1 cellular context compared by ENCODE assay signal in the genomic region with DNA sequence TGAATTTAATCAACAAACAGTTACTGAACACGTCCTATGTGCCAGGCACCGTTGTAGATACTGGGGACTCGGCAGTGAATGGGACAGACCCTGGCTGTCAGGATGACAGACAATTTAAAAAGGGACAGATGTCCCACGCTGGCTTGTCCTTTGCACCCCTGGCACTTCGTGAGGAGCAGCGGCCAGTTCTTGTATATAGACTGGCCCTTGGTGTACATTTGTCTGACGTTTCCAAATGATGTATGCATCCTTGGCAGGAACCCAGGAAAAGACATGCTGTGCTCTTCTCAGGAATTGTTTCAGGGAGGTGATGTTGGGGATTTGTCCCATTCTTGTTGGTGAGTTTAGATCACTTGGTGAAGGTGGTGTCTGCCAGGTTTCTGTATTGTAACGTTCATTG.
TF ChIP-seq lines count a peak whose summit lies in the region.

No MANE protein-coding gene starts in this region.

TF ChIP-seq in SK-N-SH treated with all-trans-retinoic acid at 6 μM for 48 hours, 23 proteins besides CTCF, POLR2A, EP300 and RAD21 (continued from another document):
- TF ChIP-seq, protein P1, sequence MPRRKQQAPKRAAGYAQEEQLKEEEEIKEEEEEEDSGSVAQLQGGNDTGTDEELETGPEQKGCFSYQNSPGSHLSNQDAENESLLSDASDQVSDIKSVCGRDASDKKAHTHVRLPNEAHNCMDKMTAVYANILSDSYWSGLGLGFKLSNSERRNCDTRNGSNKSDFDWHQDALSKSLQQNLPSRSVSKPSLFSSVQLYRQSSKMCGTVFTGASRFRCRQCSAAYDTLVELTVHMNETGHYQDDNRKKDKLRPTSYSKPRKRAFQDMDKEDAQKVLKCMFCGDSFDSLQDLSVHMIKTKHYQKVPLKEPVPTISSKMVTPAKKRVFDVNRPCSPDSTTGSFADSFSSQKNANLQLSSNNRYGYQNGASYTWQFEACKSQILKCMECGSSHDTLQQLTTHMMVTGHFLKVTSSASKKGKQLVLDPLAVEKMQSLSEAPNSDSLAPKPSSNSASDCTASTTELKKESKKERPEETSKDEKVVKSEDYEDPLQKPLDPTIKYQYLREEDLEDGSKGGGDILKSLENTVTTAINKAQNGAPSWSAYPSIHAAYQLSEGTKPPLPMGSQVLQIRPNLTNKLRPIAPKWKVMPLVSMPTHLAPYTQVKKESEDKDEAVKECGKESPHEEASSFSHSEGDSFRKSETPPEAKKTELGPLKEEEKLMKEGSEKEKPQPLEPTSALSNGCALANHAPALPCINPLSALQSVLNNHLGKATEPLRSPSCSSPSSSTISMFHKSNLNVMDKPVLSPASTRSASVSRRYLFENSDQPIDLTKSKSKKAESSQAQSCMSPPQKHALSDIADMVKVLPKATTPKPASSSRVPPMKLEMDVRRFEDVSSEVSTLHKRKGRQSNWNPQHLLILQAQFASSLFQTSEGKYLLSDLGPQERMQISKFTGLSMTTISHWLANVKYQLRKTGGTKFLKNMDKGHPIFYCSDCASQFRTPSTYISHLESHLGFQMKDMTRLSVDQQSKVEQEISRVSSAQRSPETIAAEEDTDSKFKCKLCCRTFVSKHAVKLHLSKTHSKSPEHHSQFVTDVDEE (CRISPR knock-in tag; IDR thresholded peaks at IDR 0.05) = no peak
- no peak for TF ChIP-seq CSDC2 (CRISPR knock-in tag; IDR thresholded peaks at IDR 0.05)
- TF ChIP-seq, protein P2, sequence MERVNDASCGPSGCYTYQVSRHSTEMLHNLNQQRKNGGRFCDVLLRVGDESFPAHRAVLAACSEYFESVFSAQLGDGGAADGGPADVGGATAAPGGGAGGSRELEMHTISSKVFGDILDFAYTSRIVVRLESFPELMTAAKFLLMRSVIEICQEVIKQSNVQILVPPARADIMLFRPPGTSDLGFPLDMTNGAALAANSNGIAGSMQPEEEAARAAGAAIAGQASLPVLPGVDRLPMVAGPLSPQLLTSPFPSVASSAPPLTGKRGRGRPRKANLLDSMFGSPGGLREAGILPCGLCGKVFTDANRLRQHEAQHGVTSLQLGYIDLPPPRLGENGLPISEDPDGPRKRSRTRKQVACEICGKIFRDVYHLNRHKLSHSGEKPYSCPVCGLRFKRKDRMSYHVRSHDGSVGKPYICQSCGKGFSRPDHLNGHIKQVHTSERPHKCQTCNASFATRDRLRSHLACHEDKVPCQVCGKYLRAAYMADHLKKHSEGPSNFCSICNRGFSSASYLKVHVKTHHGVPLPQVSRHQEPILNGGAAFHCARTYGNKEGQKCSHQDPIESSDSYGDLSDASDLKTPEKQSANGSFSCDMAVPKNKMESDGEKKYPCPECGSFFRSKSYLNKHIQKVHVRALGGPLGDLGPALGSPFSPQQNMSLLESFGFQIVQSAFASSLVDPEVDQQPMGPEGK (CRISPR knock-in tag; IDR thresholded peaks at IDR 0.05; ENCODE audit: borderline replicate concordance) = no peak
